4 cellular contexts compared by ENCODE assay signal in the genomic region with DNA sequence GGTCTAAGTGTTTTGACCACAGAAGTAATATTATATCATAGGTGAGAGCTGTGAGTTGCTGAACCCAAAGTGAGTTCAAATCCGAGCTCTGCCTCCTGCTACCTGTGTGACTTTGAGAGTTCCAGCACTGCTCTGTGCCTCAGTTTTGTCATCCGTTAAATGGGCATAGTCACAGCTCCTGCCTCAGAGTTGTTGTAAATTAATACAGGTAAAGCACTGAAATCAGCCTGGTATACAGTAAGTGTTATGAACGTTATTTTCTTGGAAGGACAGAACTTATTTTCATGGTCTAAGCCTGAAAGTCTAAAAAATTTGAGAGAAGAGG.
TF ChIP-seq lines count a peak whose summit lies in the region.
"Not testable (repeated sequence)": the region's sequence is repeated elsewhere in the genome, so short reads cannot be mapped to it uniquely, and the experiment has no call there.

No MANE protein-coding gene starts in this region.

TF ChIP-seq in HEK293, 187 proteins besides CTCF, POLR2A, EP300 and RAD21:
- TF ChIP-seq ZNF768 (tag by site-specific recombination; IDR thresholded peaks at IDR 0.05): 0 out of 2 replicates have a peak, but pooled peaks have one; percentile 9
- TF ChIP-seq ZNF335 (tag by site-specific recombination; conservative IDR thresholded peaks at IDR 0.05): 0 out of 2 replicates have a peak, but pooled peaks have one; percentile 0
- 0 out of 2 replicates have a peak, but pooled peaks have one; percentile 4 for TF ChIP-seq ZEB2 (tag by site-specific recombination; IDR thresholded peaks at IDR 0.05)

TF ChIP-seq in K562, 482 proteins besides CTCF, POLR2A, EP300 and RAD21 (continues in another document):
- 0 out of 2 replicates have a peak, but pooled peaks have one; percentile 67 for TF ChIP-seq PTBP1 (IDR thresholded peaks at IDR 0.05; ENCODE audit: low read depth, low read length)
- TF ChIP-seq ADNP (tag; IDR thresholded peaks at IDR 0.05): peak; percentile 96
- TF ChIP-seq HDAC2 (IDR thresholded peaks at IDR 0.05): peak; percentile 100
- peak; percentile 76 for TF ChIP-seq BRD9 (IDR thresholded peaks at IDR 0.05; ENCODE audit: low read depth, partially characterized antibody)
- 0 out of 4 replicates have a peak, but pooled peaks of 1 of the 2 experiments have one; percentile 6 for TF ChIP-seq TRIM24 (IDR thresholded peaks at IDR 0.05)
- TF ChIP-seq MTA1 (IDR thresholded peaks at IDR 0.05; ENCODE audit: borderline replicate concordance): peak; percentile 8; the same call in 1 of the 2 replicates
- peak; percentile 100 for TF ChIP-seq BCOR (IDR thresholded peaks at IDR 0.05)
- TF ChIP-seq ESRRA (IDR thresholded peaks at IDR 0.05; ENCODE audit: borderline replicate concordance, low read depth): peak; percentile 63; the same call in 1 of the 2 replicates
- peak; percentile 99 for TF ChIP-seq SMARCA5 (IDR thresholded peaks at IDR 0.05)
- TF ChIP-seq CEBPG (CRISPR knock-in tag; IDR thresholded peaks at IDR 0.05): not testable (repeated sequence)
- TF ChIP-seq CEBPG (tag; conservative IDR thresholded peaks at IDR 0.05 in 1 of 2, IDR thresholded peaks at IDR 0.05 in 1 of 2): 0 out of 4 replicates have a peak, but pooled peaks of 1 of the 2 experiments have one; percentile 40
- TF ChIP-seq MAZ (CRISPR knock-in tag; conservative IDR thresholded peaks at IDR 0.05 in 1 of 2, IDR thresholded peaks at IDR 0.05 in 1 of 2): 0 out of 4 replicates have a peak, but pooled peaks of 1 of the 2 experiments have one; percentile 14
- TF ChIP-seq, protein P1, sequence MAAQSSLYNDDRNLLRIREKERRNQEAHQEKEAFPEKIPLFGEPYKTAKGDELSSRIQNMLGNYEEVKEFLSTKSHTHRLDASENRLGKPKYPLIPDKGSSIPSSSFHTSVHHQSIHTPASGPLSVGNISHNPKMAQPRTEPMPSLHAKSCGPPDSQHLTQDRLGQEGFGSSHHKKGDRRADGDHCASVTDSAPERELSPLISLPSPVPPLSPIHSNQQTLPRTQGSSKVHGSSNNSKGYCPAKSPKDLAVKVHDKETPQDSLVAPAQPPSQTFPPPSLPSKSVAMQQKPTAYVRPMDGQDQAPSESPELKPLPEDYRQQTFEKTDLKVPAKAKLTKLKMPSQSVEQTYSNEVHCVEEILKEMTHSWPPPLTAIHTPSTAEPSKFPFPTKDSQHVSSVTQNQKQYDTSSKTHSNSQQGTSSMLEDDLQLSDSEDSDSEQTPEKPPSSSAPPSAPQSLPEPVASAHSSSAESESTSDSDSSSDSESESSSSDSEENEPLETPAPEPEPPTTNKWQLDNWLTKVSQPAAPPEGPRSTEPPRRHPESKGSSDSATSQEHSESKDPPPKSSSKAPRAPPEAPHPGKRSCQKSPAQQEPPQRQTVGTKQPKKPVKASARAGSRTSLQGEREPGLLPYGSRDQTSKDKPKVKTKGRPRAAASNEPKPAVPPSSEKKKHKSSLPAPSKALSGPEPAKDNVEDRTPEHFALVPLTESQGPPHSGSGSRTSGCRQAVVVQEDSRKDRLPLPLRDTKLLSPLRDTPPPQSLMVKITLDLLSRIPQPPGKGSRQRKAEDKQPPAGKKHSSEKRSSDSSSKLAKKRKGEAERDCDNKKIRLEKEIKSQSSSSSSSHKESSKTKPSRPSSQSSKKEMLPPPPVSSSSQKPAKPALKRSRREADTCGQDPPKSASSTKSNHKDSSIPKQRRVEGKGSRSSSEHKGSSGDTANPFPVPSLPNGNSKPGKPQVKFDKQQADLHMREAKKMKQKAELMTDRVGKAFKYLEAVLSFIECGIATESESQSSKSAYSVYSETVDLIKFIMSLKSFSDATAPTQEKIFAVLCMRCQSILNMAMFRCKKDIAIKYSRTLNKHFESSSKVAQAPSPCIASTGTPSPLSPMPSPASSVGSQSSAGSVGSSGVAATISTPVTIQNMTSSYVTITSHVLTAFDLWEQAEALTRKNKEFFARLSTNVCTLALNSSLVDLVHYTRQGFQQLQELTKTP (IDR thresholded peaks at IDR 0.05; ENCODE audit: low read depth in 1 of 2, partially characterized antibody in 2 of 2): peak in 1 of 2 experiments; percentile 20
- TF ChIP-seq STAT5A (IDR thresholded peaks at IDR 0.05; ENCODE audit: borderline replicate concordance, low read length): 0 out of 2 replicates have a peak, but pooled peaks have one; percentile 0
- 0 out of 2 replicates have a peak, but pooled peaks have one; percentile 8 for TF ChIP-seq LEF1 (IDR thresholded peaks at IDR 0.05)
- TF ChIP-seq KDM1A (IDR thresholded peaks at IDR 0.05): peak; percentile 92 to 97
- TF ChIP-seq TAL1 (IDR thresholded peaks at IDR 0.05): peak; percentile 3; the same call in 1 of the 2 replicates
- TF ChIP-seq RCOR1 (IDR thresholded peaks at IDR 0.05; ENCODE audit: borderline replicate concordance in 1 of 2, low read depth in 2 of 2, low read length in 2 of 2): peak; percentile 50 to 90
- TF ChIP-seq HDGF (IDR thresholded peaks at IDR 0.05): peak; percentile 39; the same call in 1 of the 2 replicates
- TF ChIP-seq CC2D1A (IDR thresholded peaks at IDR 0.05): 0 out of 2 replicates have a peak, but pooled peaks have one; percentile 7

TF ChIP-seq in H1, 55 proteins besides CTCF, POLR2A, EP300 and RAD21:
- TF ChIP-seq KDM1A (IDR thresholded peaks at IDR 0.05; ENCODE audit: borderline replicate concordance, low read length): 0 out of 2 replicates have a peak, but pooled peaks have one; percentile 40
TF ChIP-seq in H1: peak in this region for 1; not testable (repeated sequence) for 54.

TF ChIP-seq in HepG2, 621 proteins besides CTCF, POLR2A, EP300 and RAD21:
- TF ChIP-seq ZNF629 (CRISPR knock-in tag; conservative IDR thresholded peaks at IDR 0.05): peak; percentile 65
